27 cellular contexts compared by ENCODE assay signal in genomic region chr5:90480699-90481098, GRCh38. TPM values are rescaled to one million over a fixed set of nuclear protein-coding genes. Genes with fewer than 3 reads are reported as not detected.
DNase-seq lines count a peak whose midpoint lies in the region; ATAC-seq, FAIRE-seq and TF ChIP-seq lines count a peak whose summit lies in the region.
"Had no signal": no experiment of that assay in that cellular context is flagged by ENCODE, and none has a peak within 500 bp of the region (broad histone marks: within the 10 kb centered on the region; RNA-seq: fewer than 3 reads in every experiment).

No MANE protein-coding gene starts in this region.

- H3K79me2 ChIP-seq in H1 (ENCODE audit: control insufficient read depth in 1 of 2, insufficient read depth in 2 of 2, low read length in 2 of 2) (peaks cover 5 to 86% of the 10 kb centered on the region in 2 experiments; a peak in 3 of 4 replicates), parathyroid adenoma (no peaks in the 10 kb centered on the region)

- H4K8ac ChIP-seq in H1 (ENCODE audit: extremely low read depth, insufficient read depth, low read length): no peak overlapping the region

- no peak overlapping the region for H4K5ac ChIP-seq in H1 (ENCODE audit: insufficient read length, low read depth, low read length)

- no peak overlapping the region for H3K27ac ChIP-seq in HUES48 (ENCODE audit: low read depth, low read length)
- no peak overlapping the region for H3K27ac ChIP-seq in H1 (ENCODE audit: low read depth, low read length)
- H3K27ac ChIP-seq in iPS-18a (ENCODE audit: low read length): peak overlapping the region; percentile 12
- H3K27ac ChIP-seq in parathyroid adenoma: peak overlapping the region; percentile 49
- H3K27ac ChIP-seq in vagina: no peak overlapping the region
- H3K27ac ChIP-seq: Peyer's patch, SK-N-MC had no signal

- H3K4ac ChIP-seq in H1 (replicated peaks; ENCODE audit: insufficient read length, low read depth, low read length): no peak overlapping the region

- peaks cover 0 to 3% of the 10 kb centered on the region in 2 experiments for H4K20me1 ChIP-seq in H1 (replicated peaks in 1 of 2; ENCODE audit: control insufficient read depth in 1 of 2, insufficient read depth in 2 of 2, low read length in 2 of 2)

- no peak overlapping the region for H2AK5ac ChIP-seq in H1 (ENCODE audit: low read depth, low read length)

- peaks cover 43% of the 10 kb centered on the region for H3K36me3 ChIP-seq in HUES48 (ENCODE audit: control insufficient read depth, insufficient read depth, low read length)
- H3K36me3 ChIP-seq in H1 (ENCODE audit: control insufficient read depth in 2 of 4, insufficient read depth in 4 of 4, low read length in 3 of 4): peaks cover 0 to 24% (median 10%) of the 10 kb centered on the region in 4 experiments; a peak in 5 of 8 replicates
- peaks cover 33% of the 10 kb centered on the region for H3K36me3 ChIP-seq in iPS-18a (ENCODE audit: control insufficient read depth, low read depth, low read length)
- H3K36me3 ChIP-seq in parathyroid adenoma (ENCODE audit: control insufficient read depth, insufficient read depth, low read length): no peaks in the 10 kb centered on the region
- H3K36me3 ChIP-seq in vagina: no peaks in the 10 kb centered on the region
- H3K36me3 ChIP-seq: Peyer's patch had no signal

- H3K56ac ChIP-seq in H1 (replicated peaks; ENCODE audit: insufficient read length, low read depth, low read length): no peak overlapping the region

- H2BK5ac ChIP-seq in H1 (ENCODE audit: low read depth, low read length): no peak overlapping the region

- H3K23ac ChIP-seq in H1 (ENCODE audit: insufficient read length): no peak overlapping the region

- intact Hi-C loops in vagina (cut with DNase I): no loop called here

- POLR2A ChIA-PET in H1 (lab: Charles Lee; ENCODE audit: partially characterized antibody): interaction anchor here (0.7 kb wide), 1 partner anchor 71 kb away, joined by 4 read pairs; no protein-coding TSS in a partner anchor

- no peak overlapping the region for H3K14ac ChIP-seq in H1 (ENCODE audit: insufficient read length)

- ATAC-seq in HG03442 (IDR thresholded peaks at IDR 0.05; ENCODE audit: unreplicated experiment): no peak
- ATAC-seq: GM12878 had no signal

- H2BK15ac ChIP-seq in H1 (ENCODE audit: low read length): no peak overlapping the region

- H2BK120ac ChIP-seq in H1 (replicated peaks; ENCODE audit: low read depth, low read length): no peak overlapping the region

- TF ChIP-seq CTCF in H1 (IDR thresholded peaks at IDR 0.05; ENCODE audit: control extremely low read depth in 1 of 3, insufficient read depth in 1 of 3, low read depth in 1 of 3, low read length in 3 of 3): no peak
- no peak for TF ChIP-seq CTCF in parathyroid adenoma (IDR thresholded peaks at IDR 0.05)
- no peak for TF ChIP-seq CTCF in vagina (IDR thresholded peaks at IDR 0.05)

- no peak overlapping the region for H3K4me2 ChIP-seq in H1 (ENCODE audit: insufficient read depth in 1 of 2, low read depth in 2 of 2, low read length in 2 of 2)
- no peak overlapping the region for H3K4me2 ChIP-seq in parathyroid adenoma (ENCODE audit: low read length)

- H3K4me3 ChIP-seq in HUES48 (ENCODE audit: low read depth, low read length) (no peak overlapping the region), H1 (ENCODE audit: extremely low read depth in 1 of 4, insufficient read depth in 2 of 4, low read depth in 3 of 4, low read length in 4 of 4) (no peak overlapping the region), iPS-18a (ENCODE audit: low read length) (no peak overlapping the region), parathyroid adenoma (ENCODE audit: low read depth, low read length) (no peak overlapping the region), vagina (no peak overlapping the region)
- H3K4me3 ChIP-seq: GM12878, Peyer's patch, SK-N-MC had no signal

- 82% methylated on average over 1 of the region's 1 CpG; no CpG with 5 or more reads in 1 of the 2 experiments for WGBS in H1 (ENCODE audit: extremely low coverage in 1 of 2, insufficient coverage in 1 of 2, insufficient read length in 1 of 2, insufficient replicate concordance in 2 of 2, low coverage in 1 of 2, low lambda C conversion rate in 2 of 2, missing lambda C conversion rate in 1 of 2), 2 experiments

- H3K18ac ChIP-seq in H1 (ENCODE audit: extremely low read depth, low read length): no peak overlapping the region

- no peak for FAIRE-seq in H1 (lab: Jason Lieb, UNC)
- FAIRE-seq: A204.1, GM12878, H54 had no signal

- H3K23me2 ChIP-seq in H1 (ENCODE audit: low read depth, low read length): peaks cover 7% of the 10 kb centered on the region; the same call in 1 of the 2 replicates

- H4K91ac ChIP-seq in H1 (replicated peaks; ENCODE audit: insufficient read length, low read length): no peak overlapping the region

- H3K27me3 ChIP-seq in HUES48 (ENCODE audit: control insufficient read depth, insufficient read depth, low read length) (no peaks in the 10 kb centered on the region), H1 (replicated peaks in 1 of 4; ENCODE audit: control insufficient read depth in 3 of 4, extremely low read depth in 1 of 4, insufficient read depth in 3 of 4, low read length in 3 of 4) (no peaks in the 10 kb centered on the region), iPS-18a (ENCODE audit: control insufficient read depth, insufficient read depth, low read length) (no peaks in the 10 kb centered on the region), parathyroid adenoma (ENCODE audit: control insufficient read depth, insufficient read depth, low read length) (no peaks in the 10 kb centered on the region), vagina (no peaks in the 10 kb centered on the region)
- H3K27me3 ChIP-seq: Peyer's patch had no signal

- peaks cover 50% of the 10 kb centered on the region for H3K4me1 ChIP-seq in HUES48 (ENCODE audit: control insufficient read depth, insufficient read depth, low read length)
- H3K4me1 ChIP-seq in H1 (replicated peaks in 1 of 4; ENCODE audit: control insufficient read depth in 3 of 4, insufficient read depth in 4 of 4, low read length in 3 of 4): peaks cover 5 to 24% (median 17%) of the 10 kb centered on the region in 4 experiments; a peak in 6 of 7 replicates
- peaks cover 57% of the 10 kb centered on the region for H3K4me1 ChIP-seq in iPS-18a (ENCODE audit: control insufficient read depth, low read depth, low read length)
- H3K4me1 ChIP-seq in parathyroid adenoma: peaks cover 7% of the 10 kb centered on the region
- no peaks in the 10 kb centered on the region for H3K4me1 ChIP-seq in vagina
- H3K4me1 ChIP-seq: Peyer's patch had no signal

- TF ChIP-seq RAD21 in H1 (IDR thresholded peaks at IDR 0.05 in 1 of 2, conservative IDR thresholded peaks at IDR 0.05 in 1 of 2; ENCODE audit: low read depth in 2 of 2, low read length in 2 of 2): no peak

- CTCF ChIA-PET in H1 (lab: Charles Lee; ENCODE audit: partially characterized antibody): interaction anchor here (1.3 kb wide), 1 partner anchor 41 kb away, joined by 3 read pairs; no protein-coding TSS in a partner anchor

- H3K9ac ChIP-seq in HUES48 (ENCODE audit: low read depth, low read length) (0 out of 2 replicates have a peak overlapping the region, but pooled peaks have one; percentile 19), H1 (replicated peaks in 1 of 4; ENCODE audit: extremely low read depth in 1 of 4, low read depth in 3 of 4, low read length in 3 of 4) (no peak overlapping the region), iPS-18a (ENCODE audit: low read length) (no peak overlapping the region), parathyroid adenoma (no peak overlapping the region)

- no peak overlapping the region for H2BK20ac ChIP-seq in H1 (ENCODE audit: low read length)

- TF ChIP-seq POLR2A in H1 (IDR thresholded peaks at IDR 0.05; ENCODE audit: control extremely low read depth in 1 of 2, low read depth in 2 of 2, low read length in 2 of 2): no peak
- no peak for TF ChIP-seq POLR2A in vagina (IDR thresholded peaks at IDR 0.05)

- H2BK12ac ChIP-seq in H1 (ENCODE audit: low read depth, low read length): no peak overlapping the region

- no peak for TF ChIP-seq EP300 in H1 (IDR thresholded peaks at IDR 0.05; ENCODE audit: borderline replicate concordance in 1 of 2, low read depth in 2 of 2, low read length in 2 of 2)

- H2AFZ ChIP-seq in H1 (ENCODE audit: low read length): no peak overlapping the region
- H2AFZ ChIP-seq in parathyroid adenoma: peak overlapping the region; percentile 39

- H3K9me3 ChIP-seq in HUES48 (ENCODE audit: control insufficient read depth, insufficient read depth, low read length) (no peaks in the 10 kb centered on the region), H1 (ENCODE audit: insufficient read depth in 2 of 2, low read depth in 1 of 2, low read length in 1 of 2) (no peaks in the 10 kb centered on the region), iPS-18a (ENCODE audit: control insufficient read depth, low read depth, low read length) (no peaks in the 10 kb centered on the region), parathyroid adenoma (ENCODE audit: control insufficient read depth, low read length) (no peaks in the 10 kb centered on the region), vagina (no peaks in the 10 kb centered on the region)
- H3K9me3 ChIP-seq: Peyer's patch had no signal

- no peaks in the 10 kb centered on the region; the same call in 1 of the 2 replicates for H3K79me1 ChIP-seq in H1 (ENCODE audit: low read depth, low read length)

- DNase-seq in H1 (ENCODE audit: low read depth in 1 of 2, low spot score in 2 of 2) (no peak), vagina (ENCODE audit: extremely low spot score in 2 of 2) (no peak), NCI-H1105 (lab: John Stamatoyannopoulos, UW) (no peak)
- DNase-seq: C1 segment of cervical spinal cord; CD4-positive, alpha-beta memory T cell; COR-L47; DMS53; GDM1; Karpas-422; NCI-H1092; NCI-H1436; NCI-H187; NCI-H2081 treated with DMSO at 0.1 percent for 48 hours; NCI-H2171; NCI-H226; NCI-H510A; NCI-H69; Peyer's patch; SHP77 treated with DMSO at 0.1 percent for 48 hours had no signal

RNA-seq across cellular contexts. Expression of gene POLR3G, which starts 6.0 kb away (rescaled TPM):
- total RNA-seq in H1 (2021; fragmentation: NEBNext Ultra II Directional; extraction: Animal tissue kit (Norgen Biotek cat#: 25700)): 163 and 179 TPM in 2 replicates
- 119 and 149 TPM in 2 replicates for polyA plus RNA-seq in H1 (2011; rRNA removed)
- 127 TPM for polyA plus RNA-seq in H1 (2011; cell fraction: cytosol; rRNA removed)
- polyA plus RNA-seq in H1 (2011; cell fraction: nucleus; rRNA removed): 54.1 TPM
- 95.3 to 145 TPM (median 125 TPM) in 4 replicates for polyA plus RNA-seq in H1 (2012, experiment 1 of 2)
- polyA plus RNA-seq in H1 (2012, experiment 2 of 2): 13.6 TPM
- polyA plus RNA-seq in H1 (2013, experiment 1 of 2): 227 TPM
- polyA plus RNA-seq in H1 (2013, experiment 2 of 2): 228 TPM
- polyA minus RNA-seq in H1 (2011; rRNA and poly(A)+ RNA removed): 62.6 and 70.0 TPM in 2 replicates
- 76.5 TPM for polyA minus RNA-seq in H1 (2011; cell fraction: cytosol; rRNA and poly(A)+ RNA removed)
- 89.6 TPM for polyA minus RNA-seq in H1 (2011; cell fraction: nucleus; rRNA and poly(A)+ RNA removed)
- total RNA-seq in vagina: 5.4 TPM

RNA-seq across cellular contexts. Expression of gene MBLAC2, which starts 6.1 kb away (rescaled TPM):
- total RNA-seq in H1 (2021; fragmentation: NEBNext Ultra II Directional; extraction: Animal tissue kit (Norgen Biotek cat#: 25700)): 5.7 and 6.7 TPM in 2 replicates
- polyA plus RNA-seq in H1 (2011; rRNA removed): 2.8 and 4.8 TPM in 2 replicates
- polyA plus RNA-seq in H1 (2011; cell fraction: cytosol; rRNA removed): 3.6 TPM
- 4.7 TPM for polyA plus RNA-seq in H1 (2011; cell fraction: nucleus; rRNA removed)
- 2.3 to 3.0 TPM (median 2.7 TPM) in 4 replicates for polyA plus RNA-seq in H1 (2012, experiment 1 of 2)
- 0.96 TPM for polyA plus RNA-seq in H1 (2012, experiment 2 of 2)
- 4.9 TPM for polyA plus RNA-seq in H1 (2013, experiment 1 of 2)
- 4.3 TPM for polyA plus RNA-seq in H1 (2013, experiment 2 of 2)
- polyA minus RNA-seq in H1 (2011; rRNA and poly(A)+ RNA removed): 5.7 and 5.9 TPM in 2 replicates
- 6.0 TPM for polyA minus RNA-seq in H1 (2011; cell fraction: cytosol; rRNA and poly(A)+ RNA removed)
- 22.8 TPM for polyA minus RNA-seq in H1 (2011; cell fraction: nucleus; rRNA and poly(A)+ RNA removed)
- total RNA-seq in vagina: 8.8 TPM

RNA-seq across cellular contexts. Expression of gene LYSMD3, which starts 48.7 kb away (rescaled TPM):
- total RNA-seq in H1 (2021; fragmentation: NEBNext Ultra II Directional; extraction: Animal tissue kit (Norgen Biotek cat#: 25700)): 14.9 TPM in 2 replicates
- polyA plus RNA-seq in H1 (2011; rRNA removed): 2.1 and 3.7 TPM in 2 replicates
- polyA plus RNA-seq in H1 (2011; cell fraction: cytosol; rRNA removed): 4.7 TPM
- 0.91 TPM for polyA plus RNA-seq in H1 (2011; cell fraction: nucleus; rRNA removed)
- polyA plus RNA-seq in H1 (2012, experiment 1 of 2): 5.9 to 9.7 TPM (median 7.0 TPM) in 4 replicates
- 0.52 TPM for polyA plus RNA-seq in H1 (2012, experiment 2 of 2)
- 8.4 TPM for polyA plus RNA-seq in H1 (2013, experiment 1 of 2)
- polyA plus RNA-seq in H1 (2013, experiment 2 of 2): 8.6 TPM
- 5.9 and 7.5 TPM in 2 replicates for polyA minus RNA-seq in H1 (2011; rRNA and poly(A)+ RNA removed)
- polyA minus RNA-seq in H1 (2011; cell fraction: cytosol; rRNA and poly(A)+ RNA removed): 4.7 TPM
- 9.4 TPM for polyA minus RNA-seq in H1 (2011; cell fraction: nucleus; rRNA and poly(A)+ RNA removed)
- 15.5 TPM for total RNA-seq in vagina

Comparison
In these comparisons a context has a peak if more than half of its experiments do, and no peak if none do; other contexts are left out.
1. H3K27ac ChIP-seq: peak in iPS-18a (single experiment) and parathyroid adenoma (single experiment); none in HUES48 (single experiment), H1 (single experiment) and vagina (single experiment).
2. RNA of gene POLR3G, which starts 6.0 kb away (total RNA-seq): 163 to 179 TPM in H1; 5.4 TPM in vagina (single experiment); every median in the first group is over 10 times any median in the second.